In genomic region chr20:2238601-2239000, GRCh38 we compare ENCODE assay signal across 25 cellular contexts. TPM values are rescaled to one million over a fixed set of nuclear protein-coding genes. Genes with fewer than 3 reads are reported as not detected.
"Had no signal": no experiment of that assay in that cellular context is flagged by ENCODE, and none has a peak within 500 bp of the region (broad histone marks: within the 10 kb centered on the region; RNA-seq: fewer than 3 reads in every experiment).

No MANE protein-coding gene starts in this region.

- H3K36me3 Mint-ChIP-seq: memory B cell; mesothelial cell of epicardium; natural killer cell; stimulated activated effector memory CD8-positive, alpha-beta T cell treated with anti-CD3 and anti-CD28 coated beads, Interleukin-12 subunit alpha, Interleukin-12 subunit beta, amount 100 ng/mL, for 72 hours had no signal

- H3K4me1 ChIP-seq: esophagus muscularis mucosa, lower lobe of right lung, pancreas, testis, upper lobe of right lung had no signal

- H3K27me3 ChIP-seq: dorsolateral prefrontal cortex, pancreas, testis, tibial nerve, vagina had no signal

- H3K9me3 ChIP-seq: esophagus muscularis mucosa, lower lobe of right lung, pancreas, testis, tibial nerve, upper lobe of right lung, vagina had no signal

- H3K27ac ChIP-seq: esophagus muscularis mucosa, lower lobe of right lung, pancreas, testis, upper lobe of right lung, vagina had no signal

- H3K36me3 ChIP-seq: esophagus muscularis mucosa, lower lobe of right lung, pancreas, tibial nerve, upper lobe of right lung, vagina had no signal

- H3K27ac Mint-ChIP-seq: memory B cell; mesothelial cell of epicardium; natural killer cell; progenitor cell of endocrine pancreas; stimulated activated effector memory CD8-positive, alpha-beta T cell treated with anti-CD3 and anti-CD28 coated beads, Interleukin-12 subunit alpha, Interleukin-12 subunit beta, amount 100 ng/mL, for 72 hours; stimulated activated naive CD8-positive, alpha-beta T cell treated with anti-CD3 and anti-CD28 coated beads, Interleukin-15, Interleukin-2, amounts not matched to agents 100 ng/mL and 50 ng/mL, for 24 hours had no signal

- H3K27me3 Mint-ChIP-seq: progenitor cell of endocrine pancreas; stimulated activated naive CD8-positive, alpha-beta T cell treated with anti-CD3 and anti-CD28 coated beads, Interleukin-15, Interleukin-2, amounts not matched to agents 100 ng/mL and 50 ng/mL, for 24 hours had no signal

- ATAC-seq: foreskin keratinocyte; left colon; lower lobe of right lung; natural killer cell; pancreas; right cardiac atrium; stimulated activated effector memory CD8-positive, alpha-beta T cell treated with anti-CD3 and anti-CD28 coated beads, Interleukin-12 subunit alpha, Interleukin-12 subunit beta, amount 100 ng/mL, for 72 hours; upper lobe of right lung had no signal

- H3K4me1 Mint-ChIP-seq: natural killer cell; stimulated activated effector memory CD8-positive, alpha-beta T cell treated with anti-CD3 and anti-CD28 coated beads, Interleukin-12 subunit alpha, Interleukin-12 subunit beta, amount 100 ng/mL, for 72 hours had no signal

- H3K4me3 Mint-ChIP-seq: memory B cell; mesothelial cell of epicardium; natural killer cell; stimulated activated effector memory CD8-positive, alpha-beta T cell treated with anti-CD3 and anti-CD28 coated beads, Interleukin-12 subunit alpha, Interleukin-12 subunit beta, amount 100 ng/mL, for 72 hours; stimulated activated naive CD8-positive, alpha-beta T cell treated with anti-CD3 and anti-CD28 coated beads, Interleukin-15, Interleukin-2, amounts not matched to agents 100 ng/mL and 50 ng/mL, for 24 hours had no signal

- H3K4me3 ChIP-seq: dorsolateral prefrontal cortex, esophagus muscularis mucosa, lower lobe of right lung, pancreas, smooth muscle cell, testis, tibial nerve, upper lobe of right lung, vagina had no signal

- DNase-seq: cortex of kidney; dorsolateral prefrontal cortex; effector CD8-positive, alpha-beta T cell; foreskin keratinocyte; left colon; lower lobe of right lung; natural killer cell; occipital lobe; pancreas; right cardiac atrium; stimulated activated CD4-positive, alpha-beta T cell treated with anti-CD3 and anti-CD28 coated beads, Interleukin-4, amount 100 ng/mL, for 1 hour; stimulated activated CD8-positive, alpha-beta memory T cell treated with anti-CD3 and anti-CD28 coated beads, Interleukin-4, amount 100 ng/mL, for 48 hours; testis; upper lobe of right lung had no signal

- H3K9me3 Mint-ChIP-seq: memory B cell; mesothelial cell of epicardium; natural killer cell; stimulated activated effector memory CD8-positive, alpha-beta T cell treated with anti-CD3 and anti-CD28 coated beads, Interleukin-12 subunit alpha, Interleukin-12 subunit beta, amount 100 ng/mL, for 72 hours; stimulated activated naive CD8-positive, alpha-beta T cell treated with anti-CD3 and anti-CD28 coated beads, Interleukin-15, Interleukin-2, amounts not matched to agents 100 ng/mL and 50 ng/mL, for 24 hours had no signal

RNA-seq across cellular contexts. Expression of gene TGM3, which starts 57.2 kb away (rescaled TPM):
- total RNA-seq: foreskin keratinocyte, kidney epithelial cell, myocyte, natural killer cell, right cardiac atrium, tibial nerve, upper lobe of right lung had no signal
- polyA plus RNA-seq: foreskin keratinocyte had no signal
